ENCODE assay signal across 1 cellular context in the genomic region with DNA sequence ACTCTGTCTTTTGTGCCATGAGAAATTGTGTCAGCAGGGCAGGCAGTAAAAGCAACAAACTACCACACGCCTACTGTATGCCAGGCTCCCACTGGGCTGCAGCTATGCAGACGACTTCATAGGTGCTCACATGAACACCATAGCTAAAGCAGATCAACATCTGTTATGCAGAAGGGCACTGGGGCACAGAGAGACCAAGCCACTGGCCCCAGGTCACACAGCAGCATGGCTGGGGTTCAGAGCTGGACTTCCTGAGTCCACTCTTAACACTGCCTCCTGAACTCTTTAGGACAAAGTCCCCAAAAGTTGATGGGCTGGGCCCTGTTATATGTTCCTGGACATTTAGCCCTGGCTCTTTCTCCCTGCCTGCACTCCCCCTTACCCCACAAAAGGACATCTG.
TF ChIP-seq lines count a peak whose summit lies in the region.

No MANE protein-coding gene starts in this region.

TF ChIP-seq in K562, 482 proteins besides CTCF, POLR2A, EP300 and RAD21:
- TF ChIP-seq KDM5B (IDR thresholded peaks at IDR 0.05; ENCODE audit: insufficient replicate concordance, low read depth, low read length) (no peak), ZFP36 (IDR thresholded peaks at IDR 0.05; ENCODE audit: low read depth, low read length, partially characterized antibody) (peak; percentile 69), BCOR (IDR thresholded peaks at IDR 0.05) (no peak), RBM25 (IDR thresholded peaks at IDR 0.05; ENCODE audit: low read depth, low read length, severe bottlenecking) (peak; percentile 65)
- TF ChIP-seq, protein P1, sequence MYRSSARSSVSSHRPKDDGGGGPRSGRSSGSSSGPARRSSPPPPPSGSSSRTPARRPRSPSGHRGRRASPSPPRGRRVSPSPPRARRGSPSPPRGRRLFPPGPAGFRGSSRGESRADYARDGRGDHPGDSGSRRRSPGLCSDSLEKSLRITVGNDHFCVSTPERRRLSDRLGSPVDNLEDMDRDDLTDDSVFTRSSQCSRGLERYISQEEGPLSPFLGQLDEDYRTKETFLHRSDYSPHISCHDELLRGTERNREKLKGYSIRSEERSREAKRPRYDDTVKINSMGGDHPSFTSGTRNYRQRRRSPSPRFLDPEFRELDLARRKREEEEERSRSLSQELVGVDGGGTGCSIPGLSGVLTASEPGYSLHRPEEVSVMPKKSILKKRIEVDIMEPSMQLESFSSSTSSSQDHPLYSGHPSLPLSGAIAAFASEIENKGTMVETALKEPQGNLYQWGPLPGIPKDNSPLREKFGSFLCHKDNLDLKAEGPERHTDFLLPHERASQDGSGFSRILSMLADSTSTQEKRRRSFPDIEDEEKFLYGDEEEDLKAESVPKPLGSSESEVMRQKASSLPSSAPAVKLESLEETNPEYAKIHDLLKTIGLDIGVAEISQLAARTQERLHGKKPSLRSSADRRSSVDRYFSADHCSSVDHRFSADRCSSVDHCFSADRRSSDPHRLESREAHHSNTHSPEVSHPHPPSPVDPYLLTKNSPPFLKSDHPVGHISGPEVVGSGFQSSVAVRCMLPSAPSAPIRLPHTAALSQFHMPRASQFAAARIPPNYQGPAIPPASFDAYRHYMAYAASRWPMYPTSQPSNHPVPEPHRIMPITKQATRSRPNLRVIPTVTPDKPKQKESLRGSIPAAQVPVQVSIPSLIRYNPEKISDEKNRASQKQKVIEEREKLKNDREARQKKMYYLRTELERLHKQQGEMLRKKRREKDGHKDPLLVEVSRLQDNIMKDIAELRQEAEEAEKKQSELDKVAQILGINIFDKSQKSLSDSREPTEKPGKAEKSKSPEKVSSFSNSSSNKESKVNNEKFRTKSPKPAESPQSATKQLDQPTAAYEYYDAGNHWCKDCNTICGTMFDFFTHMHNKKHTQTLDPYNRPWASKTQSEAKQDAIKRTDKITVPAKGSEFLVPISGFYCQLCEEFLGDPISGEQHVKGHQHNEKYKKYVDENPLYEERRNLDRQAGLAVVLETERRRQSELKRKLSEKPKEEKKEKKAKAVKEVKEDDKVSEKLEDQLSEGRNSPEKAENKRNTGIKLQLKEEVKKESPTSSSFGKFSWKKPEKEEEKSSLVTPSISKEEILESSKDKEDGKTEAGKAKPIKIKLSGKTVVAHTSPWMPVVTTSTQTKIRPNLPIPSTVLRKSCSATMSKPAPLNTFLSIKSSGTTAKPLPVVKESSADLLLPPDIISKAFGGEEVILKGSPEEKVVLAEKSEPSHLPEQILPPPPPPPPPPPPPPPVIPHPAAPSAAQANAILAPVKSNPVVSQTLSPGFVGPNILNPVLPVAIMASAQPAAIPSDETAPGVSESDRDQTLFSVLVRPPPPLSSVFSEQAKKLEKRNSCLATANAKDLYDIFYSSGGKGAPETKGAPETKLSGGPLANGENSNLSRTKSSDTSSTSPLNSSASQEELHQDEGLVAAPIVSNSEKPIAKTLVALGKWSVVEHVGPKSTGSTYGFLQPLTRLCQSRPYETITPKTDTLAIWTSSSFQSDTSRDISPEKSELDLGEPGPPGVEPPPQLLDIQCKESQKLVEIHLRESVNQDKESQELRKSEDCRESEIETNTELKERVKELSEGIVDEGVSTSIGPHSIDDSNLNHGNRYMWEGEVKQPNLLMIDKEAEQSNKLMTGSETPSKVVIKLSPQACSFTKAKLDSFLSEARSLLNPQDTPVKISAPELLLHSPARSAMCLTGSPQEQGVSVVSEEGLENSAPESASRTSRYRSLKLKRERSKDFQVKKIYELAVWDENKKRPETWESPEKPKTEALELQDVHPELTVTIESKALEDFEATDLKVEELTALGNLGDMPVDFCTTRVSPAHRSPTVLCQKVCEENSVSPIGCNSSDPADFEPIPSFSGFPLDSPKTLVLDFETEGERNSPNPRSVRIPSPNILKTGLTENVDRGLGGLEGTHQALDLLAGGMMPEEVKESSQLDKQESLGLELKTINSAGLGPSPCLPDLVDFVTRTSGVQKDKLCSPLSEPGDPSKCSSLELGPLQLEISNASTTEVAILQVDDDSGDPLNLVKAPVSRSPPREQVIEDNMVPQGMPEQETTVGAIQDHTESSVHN (IDR thresholded peaks at IDR 0.05; ENCODE audit: borderline replicate concordance in 1 of 2, low read depth in 1 of 2), result no peak
TF ChIP-seq in K562: peak in this region for 2.
